Comparison of ENCODE assay signal across 11 cellular contexts in genomic region chr13:30125422-30126073, GRCh38.
DNase-seq lines count a peak whose midpoint lies in the region; ATAC-seq and TF ChIP-seq lines count a peak whose summit lies in the region.
"Had no signal": no experiment of that assay in that cellular context is flagged by ENCODE, and none has a peak within 500 bp of the region (broad histone marks: within the 10 kb centered on the region; RNA-seq: fewer than 3 reads in every experiment).

No MANE protein-coding gene starts in this region.

- H3K9me3 ChIP-seq in GM23248 (ENCODE audit: low read depth) (no peaks in the 10 kb centered on the region), RWPE2 (ENCODE audit: severe bottlenecking) (no peaks in the 10 kb centered on the region), skeletal muscle satellite cell (replicated peaks; ENCODE audit: low read length) (no peaks in the 10 kb centered on the region)
- H3K9me3 ChIP-seq: right atrium auricular region had no signal

- in situ Hi-C loops in GM23248 (cut with MboI): no loop called here

- intact Hi-C loops in CD14-positive monocyte (cut with micrococcal nuclease): no loop called here

- no peak overlapping the region for H3K27ac Mint-ChIP-seq in CD14-positive monocyte
- no peak overlapping the region for H3K27ac Mint-ChIP-seq in activated CD4-positive, alpha-beta memory T cell treated with anti-CD3 and anti-CD28 coated beads, Interleukin-2, amount 10 ng/mL, durations not matched to agents 7 days and 5 days
- H3K27ac Mint-ChIP-seq: GM23338 had no signal

- CTCF ChIA-PET in activated CD4-positive, alpha-beta memory T cell treated with anti-CD3 and anti-CD28 coated beads, Interleukin-2, amount 10 ng/mL, durations not matched to agents 7 days and 5 days (lab: Charles Lee): interaction anchor here (1.6 to 3.5 kb wide), 3 partner anchors 11 to 32 kb away, joined by 3 to 14 read pairs (median 6); no protein-coding TSS in a partner anchor

- H3K27me3 Mint-ChIP-seq in CD14-positive monocyte (ENCODE audit: low read depth in 3 of 3): peaks cover 0 to 4% (median 0%) of the 10 kb centered on the region in 3 donors
- no peaks in the 10 kb centered on the region for H3K27me3 Mint-ChIP-seq in activated CD4-positive, alpha-beta memory T cell treated with anti-CD3 and anti-CD28 coated beads, Interleukin-2, amount 10 ng/mL, durations not matched to agents 7 days and 5 days

- TF ChIP-seq CTCF in RWPE2 (IDR thresholded peaks at IDR 0.05; ENCODE audit: poor library complexity, severe bottlenecking) (no peak), CD14-positive monocyte (IDR thresholded peaks at IDR 0.05) (no peak)

- H3K9me3 Mint-ChIP-seq in CD14-positive monocyte: no peaks in the 10 kb centered on the region
- H3K9me3 Mint-ChIP-seq in activated CD4-positive, alpha-beta memory T cell treated with anti-CD3 and anti-CD28 coated beads, Interleukin-2, amount 10 ng/mL, durations not matched to agents 7 days and 5 days: no peaks in the 10 kb centered on the region
- H3K9me3 Mint-ChIP-seq: GM23338 had no signal

- no peaks in the 10 kb centered on the region for H3K4me1 Mint-ChIP-seq in CD14-positive monocyte
- peaks cover 18% of the 10 kb centered on the region for H3K4me1 Mint-ChIP-seq in activated CD4-positive, alpha-beta memory T cell treated with anti-CD3 and anti-CD28 coated beads, Interleukin-2, amount 10 ng/mL, durations not matched to agents 7 days and 5 days

- peak; percentile 97 for ATAC-seq in RWPE2 (ENCODE audit: low read depth)
- no peak for ATAC-seq in HG02973 (IDR thresholded peaks at IDR 0.05; ENCODE audit: unreplicated experiment)
- ATAC-seq: GM23338 had no signal

- H3K4me3 Mint-ChIP-seq in CD14-positive monocyte: no peak overlapping the region
- H3K4me3 Mint-ChIP-seq in activated CD4-positive, alpha-beta memory T cell treated with anti-CD3 and anti-CD28 coated beads, Interleukin-2, amount 10 ng/mL, durations not matched to agents 7 days and 5 days: no peak overlapping the region
- H3K4me3 Mint-ChIP-seq: GM23338 had no signal

- peak overlapping the region; percentile 24 for H3K4me2 ChIP-seq in GM23248 (ENCODE audit: unreplicated experiment)
- peak overlapping the region; percentile 9 for H3K4me2 ChIP-seq in skeletal muscle satellite cell (ENCODE audit: low read length)
- H3K4me2 ChIP-seq: GM23338 had no signal

- POLR2A ChIA-PET in activated CD4-positive, alpha-beta memory T cell treated with anti-CD3 and anti-CD28 coated beads, Interleukin-2, amount 10 ng/mL, durations not matched to agents 7 days and 5 days (lab: Charles Lee): interaction anchor here (0.6 to 1.0 kb wide), 2 partner anchors 10 to 340 kb away, joined by 3 to 4 read pairs; no protein-coding TSS in a partner anchor

- no peaks in the 10 kb centered on the region for H3K36me3 Mint-ChIP-seq in CD14-positive monocyte
- no peaks in the 10 kb centered on the region for H3K36me3 Mint-ChIP-seq in activated CD4-positive, alpha-beta memory T cell treated with anti-CD3 and anti-CD28 coated beads, Interleukin-2, amount 10 ng/mL, durations not matched to agents 7 days and 5 days (ENCODE audit: low read depth)

- H3K79me2 ChIP-seq in GM23248 (ENCODE audit: insufficient read depth): no peaks in the 10 kb centered on the region

- H3K9ac ChIP-seq in GM23248 (no peak overlapping the region), skeletal muscle satellite cell (ENCODE audit: low read depth, low read length) (no peak overlapping the region)

- H3K9me2 ChIP-seq in GM23248 (ENCODE audit: insufficient read depth): peaks cover 4% of the 10 kb centered on the region; the same call in 1 of the 2 replicates

- WGBS in GM23248 (ENCODE audit: low coverage in 1 of 2, low lambda C conversion rate in 2 of 2, missing lambda C conversion rate in 2 of 2), 2 experiments: 15 to 24% methylated on average over 5 of the region's 5 CpGs

- H3K27ac ChIP-seq in GM23248 (peak overlapping the region; percentile 28), RWPE2 (ENCODE audit: poor library complexity, severe bottlenecking) (peak overlapping the region; percentile 13)
- H3K27ac ChIP-seq: right atrium auricular region had no signal

- H3K27me3 ChIP-seq in GM23248 (replicated peaks; ENCODE audit: insufficient read depth) (no peaks in the 10 kb centered on the region), RWPE2 (ENCODE audit: insufficient read depth, poor library complexity, severe bottlenecking) (no peaks in the 10 kb centered on the region), skeletal muscle satellite cell (ENCODE audit: control insufficient read depth, insufficient read depth, low read length) (no peaks in the 10 kb centered on the region)
- H3K27me3 ChIP-seq: right atrium auricular region had no signal

- H3F3A ChIP-seq in GM23248 (ENCODE audit: insufficient read depth): peaks cover 34% of the 10 kb centered on the region

- H3K36me3 ChIP-seq in GM23248 (ENCODE audit: low read depth) (no peaks in the 10 kb centered on the region), RWPE2 (ENCODE audit: low read depth) (no peaks in the 10 kb centered on the region), skeletal muscle satellite cell (ENCODE audit: insufficient read depth, low read length) (no peaks in the 10 kb centered on the region)
- H3K36me3 ChIP-seq: right atrium auricular region had no signal

- no peak overlapping the region for H2AFZ ChIP-seq in GM23248
- H2AFZ ChIP-seq: GM23338 had no signal

- H4K20me1 ChIP-seq in GM23248 (ENCODE audit: insufficient read depth): no peaks in the 10 kb centered on the region

- H3K4me3 ChIP-seq in GM23248: no peak overlapping the region
- no peak overlapping the region for H3K4me3 ChIP-seq in RWPE2 (ENCODE audit: severe bottlenecking)
- H3K4me3 ChIP-seq in skeletal muscle satellite cell (ENCODE audit: low read length): no peak overlapping the region
- H3K4me3 ChIP-seq: GM23338, right atrium auricular region had no signal

- peaks cover 30% of the 10 kb centered on the region for H3K4me1 ChIP-seq in GM23248 (ENCODE audit: insufficient read depth)
- peaks cover 3% of the 10 kb centered on the region for H3K4me1 ChIP-seq in RWPE2 (ENCODE audit: insufficient read depth, poor library complexity, severe bottlenecking)
- peaks cover 21% of the 10 kb centered on the region for H3K4me1 ChIP-seq in skeletal muscle satellite cell (ENCODE audit: control insufficient read depth, insufficient read depth, low read length)

- DNase-seq in GM23248 (peak; percentile 95), RWPE2 (ENCODE audit: low spot score) (no peak), fibroblast of the conjunctiva (ENCODE audit: low read depth) (peak; percentile 93), SK-N-DZ (ENCODE audit: low spot score) (no peak), CD14-positive monocyte (ENCODE audit: low spot score) (no peak)
- DNase-seq in activated CD4-positive, alpha-beta memory T cell treated with anti-CD3 and anti-CD28 coated beads, Interleukin-2, amount 10 ng/mL, durations not matched to agents 7 days and 5 days: no peak
- DNase-seq: activated effector memory CD4-positive, alpha-beta T cell treated with anti-CD3 and anti-CD28 coated beads, Interleukin-2, amount 50 U/mL, for 16 hours had no signal

Comparison
In these comparisons a context has a peak if more than half of its experiments do, and no peak if none do; other contexts are left out.
1. DNase-seq: peak in GM23248 (single experiment) and fibroblast of the conjunctiva (single experiment); none in RWPE2 (single experiment), SK-N-DZ (single experiment), CD14-positive monocyte (single experiment) and activated CD4-positive, alpha-beta memory T cell treated with anti-CD3 and anti-CD28 coated beads, Interleukin-2, amount 10 ng/mL, durations not matched to agents 7 days and 5 days (single experiment).